ENCODE assay signal across 17 cellular contexts in genomic region chr1:20505488-20505887, GRCh38. TPM values are rescaled to one million over a fixed set of nuclear protein-coding genes. Genes with fewer than 3 reads are reported as not detected.
DNase-seq lines count a peak whose midpoint lies in the region; ATAC-seq and TF ChIP-seq lines count a peak whose summit lies in the region.
"Had no signal": no experiment of that assay in that cellular context is flagged by ENCODE, and none has a peak within 500 bp of the region (broad histone marks: within the 10 kb centered on the region; RNA-seq: fewer than 3 reads in every experiment).

No MANE protein-coding gene starts in this region.

- ATAC-seq in heart left ventricle = no peak

- H3K27ac Mint-ChIP-seq in mesothelial cell of epicardium (no peak overlapping the region), type B pancreatic cell (no peak overlapping the region), endothelial cell (ENCODE audit: unreplicated experiment) (no peak overlapping the region)
- H3K27ac Mint-ChIP-seq: memory B cell had no signal

- H3K36me3 ChIP-seq in left ventricle myocardium inferior (peaks cover 59% of the 10 kb centered on the region), heart left ventricle (peaks cover 0 to 58% (median 38%) of the 10 kb centered on the region in 9 donors), PC-9 (ENCODE audit: low read depth) (no peaks in the 10 kb centered on the region)

- H3K4me2 ChIP-seq in PC-9 = peak overlapping the region; percentile 85; the same call in 1 of the 2 replicates

- intact Hi-C loops in left ventricle myocardium inferior (cut with micrococcal nuclease) = no loop called here
- intact Hi-C loops in heart left ventricle (cut with DNase I) = loop anchor here in 1 of 10 donors (5.0 kb wide), 1 partner anchor 127 kb away; the partner anchor contains the start of gene PINK1
- intact Hi-C loops in PC-9 (cut with micrococcal nuclease; ENCODE audit: unreplicated experiment) = no loop called here

- H3K36me3 Mint-ChIP-seq in mesothelial cell of epicardium (peaks cover 8% of the 10 kb centered on the region), type B pancreatic cell (no peaks in the 10 kb centered on the region), endothelial cell (ENCODE audit: low read depth, unreplicated experiment) (peaks cover 10% of the 10 kb centered on the region)

- DNase-seq in left ventricle myocardium inferior = no peak
- no peak for DNase-seq in heart left ventricle
- DNase-seq in PC-9 = no peak
- no peak for DNase-seq in mesothelial cell of epicardium (ENCODE audit: low spot score in 2 of 2, unreplicated experiment in 2 of 2)
- no peak for DNase-seq in type B pancreatic cell (ENCODE audit: extremely low spot score, unreplicated experiment)
- DNase-seq in superior temporal gyrus (ENCODE audit: extremely low spot score) = no peak
- no peak for DNase-seq in NCI-H128 (lab: John Stamatoyannopoulos, UW; ENCODE audit: unreplicated experiment)
- DNase-seq in endothelial cell (ENCODE audit: low spot score) = no peak
- DNase-seq: activated CD4-positive, alpha-beta T cell treated with anti-CD3 and anti-CD28 coated beads for 1 hour; brain microvascular endothelial cell; colonic mucosa; DMS153; MM.1S; NCI-H1436; NCI-H510A had no signal

- CTCF ChIA-PET in PC-9 (lab: Charles Lee) = no interaction called here

- no peaks in the 10 kb centered on the region for H3K9me3 Mint-ChIP-seq in mesothelial cell of epicardium
- no peaks in the 10 kb centered on the region for H3K9me3 Mint-ChIP-seq in type B pancreatic cell
- H3K9me3 Mint-ChIP-seq in endothelial cell (ENCODE audit: unreplicated experiment) = no peaks in the 10 kb centered on the region
- H3K9me3 Mint-ChIP-seq: memory B cell had no signal

- WGBS in heart left ventricle, 4 donors = 73 to 95% (median 91%) methylated on average over 1 of the region's 1 CpG

- H3K79me2 ChIP-seq in PC-9 (ENCODE audit: low read depth) = peaks cover 40% of the 10 kb centered on the region

- TF ChIP-seq CTCF in left ventricle myocardium inferior (IDR thresholded peaks at IDR 0.05; ENCODE audit: borderline replicate concordance) (no peak), heart left ventricle (IDR thresholded peaks at IDR 0.05) (no peak), PC-9 (conservative IDR thresholded peaks at IDR 0.05) (no peak), mesothelial cell of epicardium (IDR thresholded peaks at IDR 0.05; ENCODE audit: unreplicated experiment) (no peak), type B pancreatic cell (conservative IDR thresholded peaks at IDR 0.05) (no peak), endothelial cell (IDR thresholded peaks at IDR 0.05; ENCODE audit: unreplicated experiment) (no peak)

- H3K27me3 Mint-ChIP-seq in mesothelial cell of epicardium (ENCODE audit: low read depth) (peaks cover 3% of the 10 kb centered on the region), type B pancreatic cell (no peaks in the 10 kb centered on the region), endothelial cell (ENCODE audit: unreplicated experiment) (no peaks in the 10 kb centered on the region)
- H3K27me3 Mint-ChIP-seq: memory B cell had no signal

- TF ChIP-seq POLR2A in heart left ventricle (IDR thresholded peaks at IDR 0.05) = no peak

- POLR2A ChIA-PET in PC-9 (lab: Charles Lee; ENCODE audit: unreplicated experiment) = interaction anchor here (0.6 kb wide), 1 partner anchor 348 kb away, joined by 4 read pairs; no protein-coding TSS in a partner anchor

- BruUV-seq in PC-9 (replicated peaks; lab: Mats Ljungman, UMichigan) = no TSS peak

- H3K9me2 ChIP-seq in PC-9 (ENCODE audit: insufficient read depth) = no peaks in the 10 kb centered on the region; the same call in 1 of the 2 replicates

- H3K27ac ChIP-seq in left ventricle myocardium inferior (replicated peaks) = no peak overlapping the region
- H3K27ac ChIP-seq in heart left ventricle = no peak overlapping the region
- no peak overlapping the region for H3K27ac ChIP-seq in PC-9
- H3K27ac ChIP-seq: brain microvascular endothelial cell, colonic mucosa had no signal

- peaks cover 7% of the 10 kb centered on the region for H3K4me1 Mint-ChIP-seq in mesothelial cell of epicardium
- peaks cover 4% of the 10 kb centered on the region for H3K4me1 Mint-ChIP-seq in type B pancreatic cell (ENCODE audit: unreplicated experiment)
- H3K4me1 Mint-ChIP-seq in endothelial cell (ENCODE audit: unreplicated experiment) = peaks cover 5% of the 10 kb centered on the region

- H3K9me3 ChIP-seq in left ventricle myocardium inferior (replicated peaks) = no peaks in the 10 kb centered on the region
- H3K9me3 ChIP-seq in heart left ventricle = no peaks in the 10 kb centered on the region
- no peaks in the 10 kb centered on the region for H3K9me3 ChIP-seq in PC-9 (ENCODE audit: insufficient read depth, low read depth)
- H3K9me3 ChIP-seq: colonic mucosa, HAP-1 had no signal

- H3K4me3 Mint-ChIP-seq in mesothelial cell of epicardium (peak overlapping the region; percentile 30), type B pancreatic cell (peak overlapping the region; percentile 39), endothelial cell (ENCODE audit: unreplicated experiment) (no peak overlapping the region)

- no peak overlapping the region for H2AFZ ChIP-seq in PC-9

- H3K4me3 ChIP-seq in left ventricle myocardium inferior = peak overlapping the region; percentile 94
- no peak overlapping the region for H3K4me3 ChIP-seq in heart left ventricle
- H3K4me3 ChIP-seq in PC-9 = no peak overlapping the region
- H3K4me3 ChIP-seq: colonic mucosa, HAP-1 had no signal

- no peaks in the 10 kb centered on the region for H3K27me3 ChIP-seq in left ventricle myocardium inferior (ENCODE audit: low read depth)
- H3K27me3 ChIP-seq in heart left ventricle = no peaks in the 10 kb centered on the region
- no peaks in the 10 kb centered on the region for H3K27me3 ChIP-seq in PC-9 (ENCODE audit: insufficient read depth, low read depth)
- H3K27me3 ChIP-seq: brain microvascular endothelial cell, colonic mucosa had no signal

- H4K20me1 ChIP-seq in PC-9 (ENCODE audit: insufficient read depth) = no peaks in the 10 kb centered on the region

- H3K4me1 ChIP-seq in left ventricle myocardium inferior (peaks cover 55% of the 10 kb centered on the region), heart left ventricle (peaks cover 0 to 45% (median 35%) of the 10 kb centered on the region in 12 donors), PC-9 (replicated peaks; ENCODE audit: insufficient read depth) (peaks cover 9% of the 10 kb centered on the region)

- H3F3A ChIP-seq in PC-9 (ENCODE audit: insufficient read depth, low read depth) = peaks cover 8% of the 10 kb centered on the region; the same call in 1 of the 2 replicates

RNA-seq across cellular contexts. Expression of gene MUL1, which starts 2.5 kb away (rescaled TPM):
- total RNA-seq in left ventricle myocardium inferior (45.0 TPM), heart left ventricle (10 to 100 TPM; 34.5 to 57.1 (median 41.2) TPM), PC-9 (2021) (21.9 and 22.8 TPM in 2 replicates), mesothelial cell of epicardium (26.6 to 29.5 TPM (median 28.2 TPM) in 3 replicates), type B pancreatic cell (ENCODE audit: low replicate concordance) (31.1 and 38.4 TPM in 2 replicates), endothelial cell (ENCODE audit: unreplicated experiment) (31.5 TPM)
- 10 to 100 TPM; 12.4 to 57.3 TPM for polyA plus RNA-seq in heart left ventricle

RNA-seq across cellular contexts. Expression of gene CAMK2N1, which starts 19.5 kb away (rescaled TPM):
- total RNA-seq in left ventricle myocardium inferior (7.9 TPM), heart left ventricle (10 to 100 TPM in 1 of 9 donors, 1 to 10 TPM in 8; 4.2 to 10.0 (median 7.3) TPM), PC-9 (2021) (34.9 and 44.6 TPM in 2 replicates), mesothelial cell of epicardium (25.9 to 29.1 TPM (median 28.5 TPM) in 3 replicates), type B pancreatic cell (ENCODE audit: low replicate concordance) (28.9 and 43.0 TPM in 2 replicates), endothelial cell (ENCODE audit: unreplicated experiment) (0.28 TPM)
- 1 to 10 TPM; 3.8 to 5.7 TPM for polyA plus RNA-seq in heart left ventricle

RNA-seq across cellular contexts. Expression of gene FAM43B, which starts 46.9 kb away (rescaled TPM):
- total RNA-seq in left ventricle myocardium inferior (1.9 TPM), heart left ventricle (1 to 10 TPM; 1.4 to 5.2 (median 2.9) TPM), PC-9 (2021) (not detected in 2 replicates), mesothelial cell of epicardium (0.59 to 0.78 TPM (median 0.74 TPM) in 3 replicates), type B pancreatic cell (ENCODE audit: low replicate concordance) (0.21 and 1.3 TPM in 2 replicates), endothelial cell (ENCODE audit: unreplicated experiment) (1.7 TPM)
- 1 to 10 TPM; 1.2 to 1.9 TPM for polyA plus RNA-seq in heart left ventricle
